Comparison of ENCODE assay signal across 1 cellular context in the genomic region with DNA sequence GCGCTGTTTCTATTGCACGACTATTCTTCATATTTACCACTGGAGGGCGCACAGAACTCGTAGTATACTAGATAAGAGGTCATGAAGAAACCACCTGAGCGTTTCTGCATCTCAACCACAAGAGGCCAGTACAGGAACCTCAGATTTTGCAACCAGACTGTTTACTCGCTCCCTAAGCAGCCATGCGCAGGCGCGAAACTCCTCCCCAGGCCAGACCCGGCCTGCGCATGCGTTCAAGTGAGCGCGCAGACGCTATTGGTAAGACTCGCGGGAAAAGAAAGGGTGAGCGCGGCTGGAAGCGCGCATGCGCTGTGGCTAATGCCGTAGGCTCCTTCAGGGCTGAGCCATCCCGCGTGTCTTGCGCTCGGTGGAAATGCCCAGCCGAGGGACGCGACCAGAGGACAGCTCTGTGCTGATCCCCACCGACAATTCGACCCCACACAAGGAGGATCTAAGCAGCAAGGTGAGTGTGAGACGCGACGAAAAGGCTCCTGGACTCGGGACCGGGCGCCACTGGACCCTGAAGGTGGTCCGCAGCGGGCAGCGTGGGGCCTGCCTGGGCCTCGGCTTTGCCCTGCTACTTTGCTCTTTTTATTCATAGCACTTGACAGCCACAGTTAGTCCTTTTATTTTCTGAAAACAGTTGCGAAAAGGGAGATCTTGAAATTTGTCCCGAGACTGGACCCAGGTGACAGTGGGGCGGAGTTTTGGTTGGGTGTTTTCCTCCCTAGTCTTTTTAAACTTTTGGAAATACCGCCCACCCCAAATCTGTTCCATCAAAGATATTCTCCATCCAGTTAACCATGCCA.
TF ChIP-seq lines count a peak whose summit lies in the region.

Gene ASNSD1 (plus strand): TSS at position 312 of the 809 bp plus-strand sequence. CDS start 4,674 bp downstream, outside the sequence.

TF ChIP-seq in IMR-90, 13 proteins besides CTCF, POLR2A, EP300 and RAD21 (continued from another document):
- TF ChIP-seq MAZ (IDR thresholded peaks at IDR 0.05; ENCODE audit: borderline replicate concordance, low read depth, low read length) = peak; percentile 14; the same call in 1 of the 2 replicates
- TF ChIP-seq RCOR1 (IDR thresholded peaks at IDR 0.05; ENCODE audit: insufficient replicate concordance, low read length) = no peak
- peak; percentile 86 for TF ChIP-seq SMC3 (IDR thresholded peaks at IDR 0.05; ENCODE audit: low read depth, low read length)
- TF ChIP-seq NFE2L2 (IDR thresholded peaks at IDR 0.05; ENCODE audit: low read depth, low read length) = no peak
- TF ChIP-seq MAFK (IDR thresholded peaks at IDR 0.05; ENCODE audit: low read depth, low read length) = peak; percentile 49
- peak; percentile 97 for TF ChIP-seq CEBPB (IDR thresholded peaks at IDR 0.05; ENCODE audit: low read depth, low read length)
